In the genomic region with DNA sequence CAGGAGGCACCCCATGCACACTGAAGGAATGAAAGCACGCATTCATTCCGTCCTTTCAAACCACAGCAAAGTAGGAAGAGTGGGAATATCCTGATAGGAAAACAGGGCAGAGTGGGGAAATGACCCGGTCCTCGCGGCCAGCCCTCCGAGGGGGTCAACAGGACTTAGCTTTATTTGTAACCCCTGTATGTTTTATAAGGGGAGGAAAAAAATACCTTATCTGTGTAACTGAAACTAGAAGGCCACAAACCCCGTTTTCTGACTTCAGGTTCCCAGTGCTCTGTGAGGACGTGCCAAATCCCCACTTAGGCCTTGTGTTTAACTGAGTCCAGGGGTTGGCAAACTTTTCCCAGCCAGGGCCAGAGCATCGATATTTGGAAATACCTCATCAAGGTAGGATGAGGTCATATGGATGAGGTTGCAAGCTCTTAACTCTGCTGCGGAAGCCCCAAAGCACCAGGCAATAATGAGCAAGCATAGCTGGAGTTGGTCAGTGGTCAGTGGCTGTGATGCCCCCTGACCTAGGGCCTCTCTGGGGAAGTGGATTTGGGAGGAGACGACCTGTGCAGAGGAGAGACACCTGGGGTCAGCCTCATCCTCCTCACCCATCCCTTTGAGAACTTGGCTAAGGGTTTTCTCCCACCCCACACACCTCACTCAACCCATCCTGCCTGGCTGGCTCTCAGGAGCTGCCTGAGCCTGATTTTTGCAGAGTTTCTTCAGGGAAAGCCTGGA, we compare ENCODE assay signal across 26 cellular contexts.
"Had no signal": no experiment of that assay in that cellular context is flagged by ENCODE, and none has a peak within 500 bp of the region (broad histone marks: within the 10 kb centered on the region; RNA-seq: fewer than 3 reads in every experiment).

No MANE protein-coding gene starts in this region.

- H3K4me1 ChIP-seq: left ventricle myocardium inferior, pancreas, prostate gland, stomach, testis, thyroid gland, transverse colon, upper lobe of left lung, vagina had no signal

- H3K9me3 Mint-ChIP-seq: naive B cell, nephron had no signal

- H3K4me3 ChIP-seq: left ventricle myocardium inferior, lung, pancreas, prostate gland, skin epidermis, stomach, testis, thyroid gland, transverse colon, upper lobe of left lung, vagina had no signal

- H3K4me3 Mint-ChIP-seq: mesothelial cell of epicardium; naive B cell; nephron; stimulated activated naive B cell treated with anti-CD40 and anti-IgM and Interleukin-4, amounts not matched to agents 10 μg/mL and 1 μg/mL and 100 μg/mL, for 72 hours had no signal

- H3K9me3 ChIP-seq: left ventricle myocardium inferior, pancreas, prostate gland, stomach, testis, thyroid gland, transverse colon, upper lobe of left lung, vagina had no signal

- ATAC-seq: pancreas; right cardiac atrium; sciatic nerve; stimulated activated naive B cell treated with anti-CD40 and anti-IgM and Interleukin-4, amounts not matched to agents 10 μg/mL and 1 μg/mL and 100 μg/mL, for 72 hours; stimulated activated naive CD8-positive, alpha-beta T cell treated with anti-CD3 and anti-CD28 coated beads, Interleukin-15, Interleukin-2, amounts not matched to agents 100 U/mL and 50 U/mL, for 24 hours had no signal

- H3K4me1 Mint-ChIP-seq: mesothelial cell of epicardium, nephron had no signal

- H3K27me3 ChIP-seq: pancreas, stomach, testis, thyroid gland, transverse colon, upper lobe of left lung, vagina had no signal

- H3K36me3 ChIP-seq: vagina had no signal

- H3K27ac ChIP-seq: left ventricle myocardium inferior, pancreas, prostate gland, skin epidermis, stomach, testis, thyroid gland, transverse colon, upper lobe of left lung, vagina had no signal

- H3K27me3 Mint-ChIP-seq: naive B cell; stimulated activated naive B cell treated with anti-CD40 and anti-IgM and Interleukin-4, amounts not matched to agents 10 μg/mL and 1 μg/mL and 100 μg/mL, for 72 hours had no signal

- DNase-seq: hippocampal formation; kidney glomerular epithelial cell; left ventricle myocardium inferior; mesendoderm; naive B cell; pancreas; retina; right cardiac atrium; stimulated activated CD4-positive, alpha-beta T cell treated with anti-CD3 and anti-CD28 coated beads, Interleukin-12 subunit alpha, Interleukin-12 subunit beta, amount 100 ng/mL, for 4 hours; stimulated activated CD4-positive, alpha-beta T cell treated with anti-CD3 and anti-CD28 coated beads, Interleukin-15, amount 100 ng/mL, for 24 hours; stimulated activated CD4-positive, alpha-beta T cell treated with anti-CD3 and anti-CD28 coated beads, Interleukin-2, amount 100 ng/mL, for 24 hours; stimulated activated CD4-positive, alpha-beta T cell treated with anti-CD3 and anti-CD28 coated beads, Interleukin-4, amount 100 ng/mL, for 1 hour; stimulated activated naive B cell treated with anti-CD40 and anti-IgM and Interleukin-4, amounts not matched to agents 10 μg/mL and 1 μg/mL and 100 μg/mL, for 72 hours; stimulated activated naive CD8-positive, alpha-beta T cell treated with anti-CD3 and anti-CD28 coated beads, Interleukin-15, Interleukin-2, amounts not matched to agents 100 U/mL and 50 U/mL, for 24 hours; stomach; testis; thyroid gland; transverse colon; upper lobe of left lung had no signal

- H3K27ac Mint-ChIP-seq: mesothelial cell of epicardium; nephron; stimulated activated naive B cell treated with anti-CD40 and anti-IgM and Interleukin-4, amounts not matched to agents 10 μg/mL and 1 μg/mL and 100 μg/mL, for 72 hours had no signal
